In the genomic region with DNA sequence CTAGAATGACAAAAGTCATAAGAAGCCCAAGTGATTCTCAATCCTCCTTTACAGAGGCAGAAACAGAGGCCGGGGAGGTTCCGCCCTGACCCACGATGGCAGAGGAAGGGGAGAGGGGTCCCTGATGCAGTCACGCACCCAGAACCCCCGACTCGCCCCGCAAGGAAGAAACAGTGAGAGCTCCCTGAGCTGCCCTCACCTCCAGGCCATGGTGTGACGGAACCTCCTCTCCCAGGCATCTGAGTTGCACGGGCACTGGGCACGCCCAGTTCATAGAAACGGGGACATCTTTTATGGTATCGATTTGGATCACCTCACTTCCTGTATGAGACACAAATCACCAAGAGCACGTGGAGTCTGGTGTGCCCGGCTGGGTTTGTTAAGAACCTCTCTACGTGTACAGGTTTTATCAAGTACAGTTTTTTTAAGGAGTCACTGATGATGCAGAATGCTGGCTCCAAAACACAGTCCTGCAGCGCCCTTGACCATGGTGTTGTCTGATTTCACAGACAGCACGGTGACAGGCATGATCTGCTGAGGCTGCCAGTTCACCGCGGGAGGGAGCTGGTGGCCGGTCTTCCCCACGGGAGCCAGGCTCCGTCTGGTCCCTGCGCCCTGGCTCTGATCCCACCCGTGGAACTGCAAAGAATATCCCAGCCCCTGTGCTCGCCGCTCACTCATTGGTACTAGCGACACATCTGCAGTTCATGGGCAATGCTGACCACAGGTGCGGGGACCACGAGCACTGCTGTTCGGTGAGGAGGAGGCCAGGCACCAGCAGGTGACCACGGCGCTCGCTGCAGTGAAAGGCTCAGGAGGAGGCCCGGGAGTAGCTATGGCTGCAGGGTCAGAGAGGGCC, we compare ENCODE assay signal across 10 cellular contexts. TPM values are rescaled to one million over a fixed set of nuclear protein-coding genes. Genes with fewer than 3 reads are reported as not detected.
DNase-seq lines count a peak whose midpoint lies in the region; ATAC-seq, FAIRE-seq and TF ChIP-seq lines count a peak whose summit lies in the region.
"Had no signal": no experiment of that assay in that cellular context is flagged by ENCODE, and none has a peak within 500 bp of the region (broad histone marks: within the 10 kb centered on the region; RNA-seq: fewer than 3 reads in every experiment).

No MANE protein-coding gene starts in this region.

- H3K9ac ChIP-seq in H1 (replicated peaks in 1 of 4; ENCODE audit: extremely low read depth in 1 of 4, low read depth in 3 of 4, low read length in 3 of 4): no peak overlapping the region

- H2BK15ac ChIP-seq in H1 (ENCODE audit: low read length): no peak overlapping the region

- WGBS in H1 (ENCODE audit: extremely low coverage in 1 of 2, insufficient coverage in 1 of 2, insufficient read length in 1 of 2, insufficient replicate concordance in 2 of 2, low coverage in 1 of 2, low lambda C conversion rate in 2 of 2, missing lambda C conversion rate in 1 of 2), 2 experiments: 85% methylated on average over 34 of the region's 34 CpGs; no CpG with 5 or more reads in 1 of the 2 experiments
- 78 to 82% methylated on average over 18 to 31 of the region's 34 CpGs for WGBS in upper lobe of left lung, 2 donors

- H3K36me3 ChIP-seq in H1 (ENCODE audit: control insufficient read depth in 2 of 4, insufficient read depth in 4 of 4, low read length in 3 of 4) (no peaks in the 10 kb centered on the region), upper lobe of left lung (no peaks in the 10 kb centered on the region)

- peak overlapping the region; percentile 81 for H4K91ac ChIP-seq in H1 (replicated peaks; ENCODE audit: insufficient read length, low read length)

- peaks cover 7 to 35% of the 10 kb centered on the region in 2 experiments for H4K20me1 ChIP-seq in H1 (replicated peaks in 1 of 2; ENCODE audit: control insufficient read depth in 1 of 2, insufficient read depth in 2 of 2, low read length in 2 of 2)

- peaks cover 9 to 23% (median 12%) of the 10 kb centered on the region in 4 experiments for H3K4me1 ChIP-seq in H1 (replicated peaks in 1 of 4; ENCODE audit: control insufficient read depth in 3 of 4, insufficient read depth in 4 of 4, low read length in 3 of 4)
- peaks cover 17 to 25% (median 22%) of the 10 kb centered on the region in 4 donors for H3K4me1 ChIP-seq in upper lobe of left lung
- H3K4me1 ChIP-seq: A549 had no signal

- TF ChIP-seq POLR2A in H1 (IDR thresholded peaks at IDR 0.05; ENCODE audit: control extremely low read depth in 1 of 2, low read depth in 2 of 2, low read length in 2 of 2): no peak
- no peak for TF ChIP-seq POLR2A in upper lobe of left lung (IDR thresholded peaks at IDR 0.05)

- H3K79me1 ChIP-seq in H1 (ENCODE audit: low read depth, low read length): peaks cover 9% of the 10 kb centered on the region; the same call in 1 of the 2 replicates

- H3K27me3 ChIP-seq in H1 (replicated peaks in 1 of 4; ENCODE audit: control insufficient read depth in 3 of 4, extremely low read depth in 1 of 4, insufficient read depth in 3 of 4, low read length in 3 of 4) (no peaks in the 10 kb centered on the region), upper lobe of left lung (no peaks in the 10 kb centered on the region)

- H2BK120ac ChIP-seq in H1 (replicated peaks; ENCODE audit: low read depth, low read length): no peak overlapping the region

- H3K9me3 ChIP-seq in H1 (ENCODE audit: insufficient read depth in 2 of 2, low read depth in 1 of 2, low read length in 1 of 2): no peaks in the 10 kb centered on the region
- H3K9me3 ChIP-seq in upper lobe of left lung: no peaks in the 10 kb centered on the region
- H3K9me3 ChIP-seq: A549 had no signal

- POLR2A ChIA-PET in H1 (lab: Charles Lee; ENCODE audit: partially characterized antibody): interaction anchor here (0.6 to 2.7 kb wide), 10 partner anchors 9 to 164 kb away, joined by 3 to 10 read pairs (median 3); partner anchors contain the start of gene PXDN

- H3K23ac ChIP-seq in H1 (ENCODE audit: insufficient read length): no peak overlapping the region

- H3K4me3 ChIP-seq in H1 (ENCODE audit: extremely low read depth in 1 of 4, insufficient read depth in 2 of 4, low read depth in 3 of 4, low read length in 4 of 4) (0 out of 8 replicates have a peak overlapping the region, but pooled peaks of 2 of the 4 experiments have one; percentile 14 to 26), upper lobe of left lung (no peak overlapping the region)
- H3K4me3 ChIP-seq: A549 had no signal

- TF ChIP-seq CTCF in H1 (IDR thresholded peaks at IDR 0.05; ENCODE audit: control extremely low read depth in 1 of 3, insufficient read depth in 1 of 3, low read depth in 1 of 3, low read length in 3 of 3): no peak
- TF ChIP-seq CTCF in upper lobe of left lung (IDR thresholded peaks at IDR 0.05): no peak

- FAIRE-seq in H1 (lab: Jason Lieb, UNC): no peak
- FAIRE-seq: A549 had no signal

- no peak overlapping the region for H3K27ac ChIP-seq in H1 (ENCODE audit: low read depth, low read length)
- peak overlapping the region; percentile 56 to 82 (median 72) for H3K27ac ChIP-seq in upper lobe of left lung
- H3K27ac ChIP-seq: A549 had no signal

- H2BK20ac ChIP-seq in H1 (ENCODE audit: low read length): peak overlapping the region; percentile 90; the same call in 1 of the 2 replicates

- H3K4ac ChIP-seq in H1 (replicated peaks; ENCODE audit: insufficient read length, low read depth, low read length): peak overlapping the region; percentile 60

- peaks cover 4% of the 10 kb centered on the region; the same call in 1 of the 2 replicates for H3K23me2 ChIP-seq in H1 (ENCODE audit: low read depth, low read length)

- H2BK5ac ChIP-seq in H1 (ENCODE audit: low read depth, low read length): peak overlapping the region; percentile 18

- ATAC-seq in upper lobe of left lung (ENCODE audit: low FRiP score in 2 of 2): no peak

- H3K18ac ChIP-seq in H1 (ENCODE audit: extremely low read depth, low read length): peak overlapping the region; percentile 65; the same call in 1 of the 2 replicates

- H4K5ac ChIP-seq in H1 (ENCODE audit: insufficient read length, low read depth, low read length): peak overlapping the region; percentile 20

- no peak overlapping the region for H2AFZ ChIP-seq in H1 (ENCODE audit: low read length)

- H3K14ac ChIP-seq in H1 (ENCODE audit: insufficient read length): no peak overlapping the region

- H4K8ac ChIP-seq in H1 (ENCODE audit: extremely low read depth, insufficient read depth, low read length): no peak overlapping the region

- H3K4me2 ChIP-seq in H1 (ENCODE audit: insufficient read depth in 1 of 2, low read depth in 2 of 2, low read length in 2 of 2): peak overlapping the region; percentile 41 to 54
- H3K4me2 ChIP-seq: A549 had no signal

- H2AK5ac ChIP-seq in H1 (ENCODE audit: low read depth, low read length): peak overlapping the region; percentile 45; the same call in 1 of the 2 replicates

- 0 out of 2 replicates have a peak overlapping the region, but pooled peaks have one; percentile 23 for H2BK12ac ChIP-seq in H1 (ENCODE audit: low read depth, low read length)

- TF ChIP-seq RAD21 in H1 (IDR thresholded peaks at IDR 0.05 in 1 of 2, conservative IDR thresholded peaks at IDR 0.05 in 1 of 2; ENCODE audit: low read depth in 2 of 2, low read length in 2 of 2): no peak

- H3K79me2 ChIP-seq in H1 (ENCODE audit: control insufficient read depth in 1 of 2, insufficient read depth in 2 of 2, low read length in 2 of 2): peaks cover 0 to 44% of the 10 kb centered on the region in 2 experiments; a peak in 3 of 4 replicates

- CTCF ChIA-PET in H1 (lab: Charles Lee; ENCODE audit: partially characterized antibody): interaction anchor here (0.6 to 1.9 kb wide), 9 partner anchors 9 to 58 kb away, joined by 3 to 6 read pairs (median 3); no protein-coding TSS in a partner anchor

- TF ChIP-seq EP300 in H1 (IDR thresholded peaks at IDR 0.05; ENCODE audit: borderline replicate concordance in 1 of 2, low read depth in 2 of 2, low read length in 2 of 2): no peak
- TF ChIP-seq EP300 in upper lobe of left lung (IDR thresholded peaks at IDR 0.05): no peak

- DNase-seq in NCI-H1092 treated with DMSO at 0.1 percent for 48 hours (lab: John Stamatoyannopoulos, UW) (peak; percentile 37), NCI-H1092 (lab: John Stamatoyannopoulos, UW) (no peak), H1 (ENCODE audit: low read depth in 1 of 2, low spot score in 2 of 2) (no peak), mesenteric fat pad (ENCODE audit: low spot score) (peak; percentile 79), upper lobe of left lung (no peak), SIG-M5 treated with dmso at 0.1 percent for 504 hours (lab: John Stamatoyannopoulos, UW; ENCODE audit: unreplicated experiment) (no peak), LoVo (ENCODE audit: low spot score) (no peak), NCI-H2029 (lab: John Stamatoyannopoulos, UW) (no peak)
- DNase-seq: SW 1271 had no signal

- H3K56ac ChIP-seq in H1 (replicated peaks; ENCODE audit: insufficient read length, low read depth, low read length): peak overlapping the region; percentile 18

TF ChIP-seq in H1, 55 proteins besides CTCF, POLR2A, EP300 and RAD21 (continues in another document):
- TF ChIP-seq SIRT6 (IDR thresholded peaks at IDR 0.05; ENCODE audit: low read length) (no peak), PHF8 (conservative IDR thresholded peaks at IDR 0.05; ENCODE audit: low read depth, low read length) (no peak), JUN (IDR thresholded peaks at IDR 0.05; ENCODE audit: low read depth, low read length) (no peak), RNF2 (IDR thresholded peaks at IDR 0.05; ENCODE audit: borderline replicate concordance, low read depth, low read length, missing control alignments, poor library complexity, severe bottlenecking) (no peak), NRF1 (IDR thresholded peaks at IDR 0.05; ENCODE audit: low read depth, low read length) (no peak), SP1 (IDR thresholded peaks at IDR 0.05; ENCODE audit: low read depth, low read length) (no peak)
- TF ChIP-seq, protein P1, sequence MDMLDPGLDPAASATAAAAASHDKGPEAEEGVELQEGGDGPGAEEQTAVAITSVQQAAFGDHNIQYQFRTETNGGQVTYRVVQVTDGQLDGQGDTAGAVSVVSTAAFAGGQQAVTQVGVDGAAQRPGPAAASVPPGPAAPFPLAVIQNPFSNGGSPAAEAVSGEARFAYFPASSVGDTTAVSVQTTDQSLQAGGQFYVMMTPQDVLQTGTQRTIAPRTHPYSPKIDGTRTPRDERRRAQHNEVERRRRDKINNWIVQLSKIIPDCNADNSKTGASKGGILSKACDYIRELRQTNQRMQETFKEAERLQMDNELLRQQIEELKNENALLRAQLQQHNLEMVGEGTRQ (IDR thresholded peaks at IDR 0.05; ENCODE audit: low read length): no peak

RNA-seq across cellular contexts. Expression of gene PXDN, which starts 35.6 kb away (rescaled TPM):
- 131 and 141 TPM in 2 replicates for total RNA-seq in H1 (2021; fragmentation: NEBNext Ultra II Directional; extraction: Animal tissue kit (Norgen Biotek cat#: 25700))
- 104 and 204 TPM in 2 replicates for polyA plus RNA-seq in H1 (2011; rRNA removed)
- 80.0 TPM for polyA plus RNA-seq in H1 (2011; cell fraction: cytosol; rRNA removed)
- 206 TPM for polyA plus RNA-seq in H1 (2011; cell fraction: nucleus; rRNA removed)
- 74.0 to 91.4 TPM (median 80.3 TPM) in 4 replicates for polyA plus RNA-seq in H1 (2012, experiment 1 of 2)
- polyA plus RNA-seq in H1 (2012, experiment 2 of 2): 31.1 TPM
- polyA plus RNA-seq in H1 (2013, experiment 1 of 2): 208 TPM
- polyA plus RNA-seq in H1 (2013, experiment 2 of 2): 187 TPM
- 68.1 and 71.5 TPM in 2 replicates for polyA minus RNA-seq in H1 (2011; rRNA and poly(A)+ RNA removed)
- polyA minus RNA-seq in H1 (2011; cell fraction: cytosol; rRNA and poly(A)+ RNA removed): 54.3 TPM
- polyA minus RNA-seq in H1 (2011; cell fraction: nucleus; rRNA and poly(A)+ RNA removed): 58.5 TPM
- total RNA-seq in mesenteric fat pad: 228 TPM
- 10 to 100 TPM; 20.8 to 65.6 (median 38.5) TPM for total RNA-seq in upper lobe of left lung

Comparison
In these comparisons a context has a peak if more than half of its experiments do, and no peak if none do; other contexts are left out.
1. DNase-seq: peak in NCI-H1092 treated with DMSO at 0.1 percent for 48 hours (single experiment) and mesenteric fat pad (single experiment); none in NCI-H1092 (single experiment), H1 (0 of 2), upper lobe of left lung (0 of 2), SIG-M5 treated with dmso at 0.1 percent for 504 hours (single experiment), LoVo (single experiment) and NCI-H2029 (single experiment).